ENCODE assay signal across 16 cellular contexts in genomic region chr11:91435694-91436375, GRCh38.
A peak's percentile ranks its signal among the peaks of the same experiment; 100 is the strongest.
DNase-seq lines count a peak whose midpoint lies in the region; ATAC-seq and TF ChIP-seq lines count a peak whose summit lies in the region.
"Had no signal": no experiment of that assay in that cellular context is flagged by ENCODE, and none has a peak within 500 bp of the region (broad histone marks: within the 10 kb centered on the region; RNA-seq: fewer than 3 reads in every experiment).

No MANE protein-coding gene starts in this region.

- H3K4me3 ChIP-seq in Loucy (ENCODE audit: low read length, poor library complexity, severe bottlenecking): no peak overlapping the region
- H3K4me3 ChIP-seq in liver (ENCODE audit: low read depth in 1 of 3, low read length in 3 of 3): no peak overlapping the region
- H3K4me3 ChIP-seq in upper lobe of right lung: no peak overlapping the region

- H3K36me3 ChIP-seq in Loucy (ENCODE audit: insufficient read depth, low read length): no peaks in the 10 kb centered on the region
- H3K36me3 ChIP-seq in liver (ENCODE audit: control insufficient read depth in 4 of 4, insufficient read depth in 3 of 4, low read depth in 1 of 4, low read length in 3 of 4): no peaks in the 10 kb centered on the region
- no peaks in the 10 kb centered on the region for H3K36me3 ChIP-seq in upper lobe of right lung
- H3K36me3 ChIP-seq: BE2C had no signal

- H3K4me1 ChIP-seq in Loucy (ENCODE audit: insufficient read depth, low read length, poor library complexity, severe bottlenecking) (no peaks in the 10 kb centered on the region), liver (ENCODE audit: control insufficient read depth in 4 of 4, insufficient read depth in 4 of 4, low read length in 3 of 4) (no peaks in the 10 kb centered on the region), upper lobe of right lung (no peaks in the 10 kb centered on the region)
- H3K4me1 ChIP-seq: BE2C had no signal

- H3F3A ChIP-seq in Loucy (ENCODE audit: low read depth): no peaks in the 10 kb centered on the region

- H3K27ac ChIP-seq in C4-2B: no peak overlapping the region
- no peak overlapping the region for H3K27ac ChIP-seq in VCaP
- no peak overlapping the region for H3K27ac ChIP-seq in liver (ENCODE audit: low read depth in 1 of 2, low read length in 2 of 2)
- H3K27ac ChIP-seq in upper lobe of right lung: no peak overlapping the region

- no peak overlapping the region for H3K4me2 ChIP-seq in Loucy (ENCODE audit: low read depth, low read length, poor library complexity, severe bottlenecking)

- H3K27me3 ChIP-seq in Loucy (ENCODE audit: insufficient read depth, low read length, poor library complexity, severe bottlenecking) (no peaks in the 10 kb centered on the region), liver (ENCODE audit: control insufficient read depth in 4 of 4, insufficient read depth in 4 of 4, low read length in 3 of 4) (no peaks in the 10 kb centered on the region), upper lobe of right lung (no peaks in the 10 kb centered on the region)
- H3K27me3 ChIP-seq: BE2C had no signal

- H3K9me3 ChIP-seq in Loucy (ENCODE audit: insufficient read depth, low read depth, low read length) (no peaks in the 10 kb centered on the region), liver (ENCODE audit: control insufficient read depth in 4 of 4, low read length in 3 of 4) (no peaks in the 10 kb centered on the region), upper lobe of right lung (no peaks in the 10 kb centered on the region)
- H3K9me3 ChIP-seq: BE2C had no signal

- TF ChIP-seq CTCF in C4-2B (conservative IDR thresholded peaks at IDR 0.05): peak; percentile 18
- peak; percentile 21 for TF ChIP-seq CTCF in Loucy (conservative IDR thresholded peaks at IDR 0.05; ENCODE audit: low read length)
- TF ChIP-seq CTCF in VCaP (conservative IDR thresholded peaks at IDR 0.05): peak; percentile 60
- TF ChIP-seq CTCF in liver (IDR thresholded peaks at IDR 0.05; ENCODE audit: low read depth, low read length, missing input control): no peak
- TF ChIP-seq CTCF in upper lobe of right lung (IDR thresholded peaks at IDR 0.05): no peak

- intact Hi-C loops in upper lobe of right lung (cut with DNase I): no loop called here

- WGBS in liver: 60% methylated on average over 7 of the region's 7 CpGs

- no peaks in the 10 kb centered on the region for H3K79me2 ChIP-seq in Loucy (ENCODE audit: insufficient read depth, low read length)

- DNase-seq in SW480 (ENCODE audit: low spot score) (no peak), upper lobe of right lung (no peak)
- DNase-seq: activated CD4-positive, alpha-beta T cell treated with anti-CD3 and anti-CD28 coated beads for 4 hours; activated naive CD8-positive, alpha-beta T cell treated with anti-CD3 and anti-CD28 coated beads for 36 hours; activated T-cell treated with anti-CD3 and anti-CD28 coated beads, Interleukin-2, amount 50 U/mL, for 24 hours; BE2C; DMS79; NCI-H1092; RPMI8226 had no signal

- H4K20me1 ChIP-seq in Loucy (ENCODE audit: insufficient read depth, low read length, poor library complexity, severe bottlenecking): no peaks in the 10 kb centered on the region

- H3K9me2 ChIP-seq in Loucy (replicated peaks; ENCODE audit: low read depth, low read length): no peaks in the 10 kb centered on the region

- H3K9ac ChIP-seq in Loucy (ENCODE audit: low read depth, low read length, poor library complexity, severe bottlenecking): no peak overlapping the region
- H3K9ac ChIP-seq in liver (ENCODE audit: low read depth in 1 of 2, low read length in 2 of 2): no peak overlapping the region

- ATAC-seq in GM18867 (IDR thresholded peaks at IDR 0.05; ENCODE audit: unreplicated experiment) (no peak), upper lobe of right lung (no peak)
- ATAC-seq: right cardiac atrium; stimulated activated effector memory CD8-positive, alpha-beta T cell treated with anti-CD3 and anti-CD28 coated beads, Interleukin-12 subunit alpha, Interleukin-12 subunit beta, amount 100 ng/mL, for 72 hours had no signal

- H2AFZ ChIP-seq in Loucy (ENCODE audit: low read length): no peak overlapping the region

- peak; percentile 47 to 54 for TF ChIP-seq RAD21 in liver (IDR thresholded peaks at IDR 0.05)

TF ChIP-seq in liver, 16 proteins besides CTCF, POLR2A, EP300 and RAD21:
- no peak for TF ChIP-seq JUND (IDR thresholded peaks at IDR 0.05)
TF ChIP-seq in liver: peak in this region for 0.

Comparison
In these comparisons a context has a peak if more than half of its experiments do, and no peak if none do; other contexts are left out.
1. CTCF ChIP-seq: peak in C4-2B (single experiment), Loucy (single experiment) and VCaP (single experiment); none in liver (single experiment) and upper lobe of right lung (single experiment).